2 cellular contexts compared by ENCODE assay signal in the genomic region with DNA sequence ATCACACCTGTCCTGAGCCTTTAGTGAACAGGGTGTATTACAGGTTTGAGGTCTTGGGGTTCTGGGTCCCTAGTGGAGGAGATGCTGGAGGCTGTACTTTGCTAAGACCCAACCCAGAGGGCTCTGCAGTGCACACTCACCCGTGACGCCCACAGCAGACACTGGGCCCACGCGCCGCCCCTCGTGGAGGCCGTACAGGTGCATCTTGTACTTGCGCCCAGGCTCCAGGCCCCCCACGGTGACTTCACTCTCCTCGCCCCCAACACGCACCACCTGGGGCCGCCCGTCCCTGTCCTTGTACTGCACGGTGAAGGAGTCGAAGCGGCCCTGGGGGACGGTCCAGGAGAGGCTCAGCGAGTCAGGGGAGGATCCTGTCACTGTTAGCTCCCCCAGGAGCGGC. TPM values are rescaled to one million over a fixed set of nuclear protein-coding genes. Genes with fewer than 3 reads are reported as not detected.
"Had no signal": no experiment of that assay in that cellular context is flagged by ENCODE, and none has a peak within 500 bp of the region (broad histone marks: within the 10 kb centered on the region; RNA-seq: fewer than 3 reads in every experiment).

No MANE protein-coding gene starts in this region.

RNA-seq across cellular contexts. Expression of a gene that starts 29.3 kb away (rescaled TPM):
- total RNA-seq: stomach, urinary bladder had no signal
